ENCODE assay signal across 27 cellular contexts in the genomic region with DNA sequence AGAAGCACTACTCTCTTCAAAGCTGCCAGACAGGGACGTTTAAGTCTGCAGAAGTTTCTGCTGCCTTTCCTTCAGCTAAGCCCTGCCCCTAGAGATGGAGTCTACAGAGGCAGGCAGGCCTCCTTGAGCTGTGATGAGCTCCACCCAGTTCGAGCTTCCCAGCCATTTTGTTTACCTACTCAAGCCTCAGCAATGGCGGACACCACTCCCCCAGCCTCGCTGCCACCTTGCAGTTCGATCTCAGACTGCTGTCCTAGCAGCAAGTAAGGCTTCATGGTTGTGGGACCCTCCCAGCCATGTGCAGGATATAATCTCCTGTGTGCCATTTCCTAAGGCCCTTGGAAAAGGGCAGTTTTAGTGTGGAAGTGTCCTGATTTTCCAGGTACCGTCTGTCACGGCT.
"Had no signal": no experiment of that assay in that cellular context is flagged by ENCODE, and none has a peak within 500 bp of the region (broad histone marks: within the 10 kb centered on the region; RNA-seq: fewer than 3 reads in every experiment).

No MANE protein-coding gene starts in this region.

- H3K27ac ChIP-seq: colonic mucosa, coronary artery, epithelial cell of prostate, esophagus muscularis mucosa, esophagus squamous epithelium, foreskin keratinocyte, gastrocnemius medialis, gastroesophageal sphincter, heart left ventricle, heart right ventricle had no signal

- FAIRE-seq: colon, endometrium, endothelial cell of umbilical vein, frontal cortex had no signal

- H3K4me1 ChIP-seq: colonic mucosa, esophagus muscularis mucosa, esophagus squamous epithelium, foreskin keratinocyte, gastrocnemius medialis, gastroesophageal sphincter, heart left ventricle, heart right ventricle had no signal

- H3K27me3 ChIP-seq: colonic mucosa, esophagus muscularis mucosa, esophagus squamous epithelium, gastrocnemius medialis, gastroesophageal sphincter, heart left ventricle, heart right ventricle had no signal

- ATAC-seq: effector memory CD8-positive, alpha-beta T cell; esophagus mucosa; foreskin keratinocyte; gastrocnemius medialis; gastroesophageal sphincter; heart left ventricle; heart right ventricle had no signal

- H3K9me3 ChIP-seq: colonic mucosa had no signal

- H3K4me3 ChIP-seq: colonic mucosa, coronary artery, esophagus muscularis mucosa, esophagus squamous epithelium, gastrocnemius medialis, gastroesophageal sphincter, heart left ventricle, heart right ventricle had no signal

- DNase-seq: colonic mucosa; cortex of kidney; dermis blood vessel endothelial cell; effector CD4-positive, alpha-beta T cell; effector CD8-positive, alpha-beta T cell; effector memory CD4-positive, alpha-beta T cell; effector memory CD8-positive, alpha-beta T cell; endodermal cell; erythroblast; esophagus squamous epithelium; foreskin fibroblast; foreskin keratinocyte; foreskin melanocyte; gastrocnemius medialis; glutamatergic neuron; head of caudate nucleus; heart right ventricle had no signal

- H3K36me3 ChIP-seq: colonic mucosa, esophagus muscularis mucosa, esophagus squamous epithelium, gastrocnemius medialis, gastroesophageal sphincter, heart left ventricle, heart right ventricle had no signal
